In the genomic region with DNA sequence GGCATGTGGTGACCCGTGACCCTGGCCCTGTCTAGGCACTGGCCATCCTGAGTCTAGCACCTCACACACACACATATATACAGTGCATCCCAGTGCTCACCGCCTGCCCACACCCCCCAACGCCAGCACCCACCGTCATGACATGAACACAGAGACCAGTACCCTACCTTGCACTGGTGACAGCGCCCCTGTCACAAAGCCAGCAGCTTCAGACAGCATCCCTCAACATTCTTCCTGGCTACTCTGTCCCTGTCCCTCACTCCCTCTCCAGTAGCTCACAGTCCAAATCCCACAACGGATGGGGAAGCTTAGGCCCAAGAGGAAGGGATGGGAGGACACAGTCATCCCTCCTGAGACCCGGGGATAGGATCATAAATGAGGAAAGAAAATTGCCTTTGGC, we compare ENCODE assay signal across 1 cellular context.
TF ChIP-seq lines count a peak whose summit lies in the region.

No MANE protein-coding gene starts in this region.

TF ChIP-seq in K562, 482 proteins besides CTCF, POLR2A, EP300 and RAD21:
- TF ChIP-seq ZNF431 (CRISPR knock-in tag; IDR thresholded peaks at IDR 0.05): no peak
- TF ChIP-seq NCOA4 (IDR thresholded peaks at IDR 0.05; ENCODE audit: partially characterized antibody): no peak
- TF ChIP-seq PHF21A (IDR thresholded peaks at IDR 0.05; ENCODE audit: borderline replicate concordance, low read depth): no peak
- TF ChIP-seq MBD2 (IDR thresholded peaks at IDR 0.05; ENCODE audit: borderline replicate concordance, low read depth): no peak
- no peak for TF ChIP-seq STAT5B (CRISPR knock-in tag; IDR thresholded peaks at IDR 0.05)
- no peak for TF ChIP-seq EHMT2 (IDR thresholded peaks at IDR 0.05)
- no peak for TF ChIP-seq ZNF75A (CRISPR knock-in tag; IDR thresholded peaks at IDR 0.05)
- TF ChIP-seq PHTF2 (CRISPR knock-in tag; IDR thresholded peaks at IDR 0.05): no peak
- TF ChIP-seq, protein P1, sequence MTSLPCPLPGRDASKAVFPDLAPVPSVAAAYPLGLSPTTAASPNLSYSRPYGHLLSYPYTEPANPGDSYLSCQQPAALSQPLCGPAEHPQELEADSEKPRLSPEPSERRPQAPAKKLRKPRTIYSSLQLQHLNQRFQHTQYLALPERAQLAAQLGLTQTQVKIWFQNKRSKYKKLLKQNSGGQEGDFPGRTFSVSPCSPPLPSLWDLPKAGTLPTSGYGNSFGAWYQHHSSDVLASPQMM (CRISPR knock-in tag; IDR thresholded peaks at IDR 0.05): no peak
- TF ChIP-seq ZNF175 (CRISPR knock-in tag; IDR thresholded peaks at IDR 0.05; ENCODE audit: low read depth): no peak
